8 cellular contexts compared by ENCODE assay signal in the genomic region with DNA sequence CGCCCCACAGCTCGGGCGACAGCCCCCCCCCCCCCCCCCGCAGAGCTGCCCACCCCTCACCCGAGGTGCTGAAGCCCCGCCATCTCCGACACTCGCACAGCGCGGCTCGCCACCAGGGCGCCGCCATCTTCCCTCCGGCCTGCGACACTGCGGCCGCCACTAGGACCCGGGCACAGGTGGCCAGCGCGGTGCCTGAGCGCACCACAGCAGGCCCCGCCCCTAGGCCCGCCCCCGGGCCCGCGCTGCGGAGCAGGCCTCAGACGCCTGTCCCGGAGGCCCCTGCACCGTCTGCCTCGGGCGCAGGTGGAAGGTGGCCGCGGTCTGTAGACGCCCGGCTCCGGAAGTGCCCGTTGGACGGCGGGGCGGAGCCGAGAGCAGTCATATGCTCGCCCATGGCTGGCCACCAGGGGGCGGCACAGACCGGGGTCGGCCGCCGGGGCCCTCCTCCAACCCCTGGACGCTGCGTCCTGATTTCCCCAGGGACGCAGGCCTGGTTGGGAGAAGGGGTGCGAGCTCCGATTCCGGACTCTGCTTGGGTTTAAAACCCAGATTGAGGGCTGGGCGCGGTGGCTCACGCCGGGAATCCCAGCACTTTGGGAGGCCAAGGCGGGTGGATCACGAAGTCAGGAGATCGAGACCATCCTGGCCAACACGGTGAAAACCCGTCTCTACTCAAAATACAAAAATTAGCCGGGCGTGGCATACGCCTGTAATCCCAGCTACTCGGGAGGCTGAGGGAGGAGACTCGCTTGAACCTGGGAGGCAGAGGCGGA. TPM values are rescaled to one million over a fixed set of nuclear protein-coding genes. Genes with fewer than 3 reads are reported as not detected.
DNase-seq lines count a peak whose midpoint lies in the region; ATAC-seq, FAIRE-seq and TF ChIP-seq lines count a peak whose summit lies in the region.

A gene (minus strand): TSS at position 136 of the 773 bp plus-strand sequence. CDS start 9 bp downstream, at position 127.

- H3K4me1 ChIP-seq in spleen = peaks cover 5 to 44% (median 27%) of the 10 kb centered on the region in 6 donors

- H3K36me3 ChIP-seq in bronchial epithelial cell (ENCODE audit: control insufficient read depth, insufficient read depth, low read length) = peaks cover 8% of the 10 kb centered on the region
- H3K36me3 ChIP-seq in spleen = peaks cover 0 to 36% (median 28%) of the 10 kb centered on the region in 6 donors

- TF ChIP-seq CTCF in WI38 (IDR thresholded peaks at IDR 0.05; ENCODE audit: low read depth, low read length) = peak; percentile 73
- peak; percentile 97 for TF ChIP-seq CTCF in bronchial epithelial cell (IDR thresholded peaks at IDR 0.05; ENCODE audit: insufficient read depth, low read length, severe bottlenecking)
- peak; percentile 99 to 100 (median 100) for TF ChIP-seq CTCF in spleen (IDR thresholded peaks at IDR 0.05 in 8 of 11, conservative IDR thresholded peaks at IDR 0.05 in 3 of 11)

- ATAC-seq in GM18873 (IDR thresholded peaks at IDR 0.05; ENCODE audit: low FRiP score, unreplicated experiment) = peak; percentile 72
- peak; percentile 92 for ATAC-seq in HG03139 (IDR thresholded peaks at IDR 0.05; ENCODE audit: unreplicated experiment)

- H3K4me3 ChIP-seq in WI38 (ENCODE audit: low read depth, low read length) (peak within 1 kb of the TSS; percentile 81), bronchial epithelial cell (ENCODE audit: low read depth, low read length) (peak within 1 kb of the TSS; percentile 58), spleen (peak within 1 kb of the TSS; percentile 69 to 96 (median 90))

- peak; percentile 96 for DNase-seq in AG08395 (ENCODE audit: low spot score)
- DNase-seq in NCI-H2227 (lab: John Stamatoyannopoulos, UW; ENCODE audit: unreplicated experiment) = peak; percentile 98
- DNase-seq in bronchial epithelial cell (ENCODE audit: low read depth) = peak; percentile 84
- DNase-seq in immature natural killer cell = peak; percentile 96 to 98 (median 97)
- DNase-seq in spleen = peak; percentile 99

- H3K4me1 Mint-ChIP-seq in immature natural killer cell = peaks cover 6 to 9% of the 10 kb centered on the region in 2 donors

- peak within 1 kb of the TSS; percentile 84 to 92 (median 89) for H3K4me3 Mint-ChIP-seq in immature natural killer cell

- H3K27ac ChIP-seq in spleen = peak within 1 kb of the TSS; percentile 86 to 95 (median 93)

- no peak for FAIRE-seq in bronchial epithelial cell (lab: Jason Lieb, UNC)

- intact Hi-C loops in spleen (cut with DNase I; ENCODE audit: low total_unique reads) = loop anchor here (2.0 kb wide), 1 partner anchor 100 kb away; no protein-coding TSS in a partner anchor

- no peaks in the 10 kb centered on the region for H3K36me3 Mint-ChIP-seq in immature natural killer cell

- H3K9me3 ChIP-seq in spleen = no peaks in the 10 kb centered on the region

- H3K27me3 ChIP-seq in bronchial epithelial cell (ENCODE audit: control insufficient read depth, insufficient read depth, low read length) = no peaks in the 10 kb centered on the region
- no peaks in the 10 kb centered on the region for H3K27me3 ChIP-seq in spleen (replicated peaks in 1 of 7)

- no peaks in the 10 kb centered on the region for H3K9me3 Mint-ChIP-seq in immature natural killer cell

- 3 to 17% (median 3%) methylated on average over 16 to 68 of the region's 69 CpGs for WGBS in spleen, 5 donors

- TF ChIP-seq POLR2A in spleen (IDR thresholded peaks at IDR 0.05) = peak in 1 of 3 donors; percentile 26

- H3K27ac Mint-ChIP-seq in immature natural killer cell = peak within 1 kb of the TSS; percentile 80 to 93 (median 84)

- H3K27me3 Mint-ChIP-seq in immature natural killer cell (ENCODE audit: low read depth in 3 of 3) = peaks cover 0 to 5% (median 0%) of the 10 kb centered on the region in 3 donors

RNA-seq across cellular contexts. Expression of the gene that starts here (rescaled TPM):
- total RNA-seq in bronchial epithelial cell (27.4 and 31.7 TPM in 2 replicates), spleen (10 to 100 TPM; 40.1 to 90.6 (median 74.7) TPM)
- polyA plus RNA-seq in immature natural killer cell (10 to 100 TPM; 55.9 to 67.5 (median 64.0) TPM), spleen (10 to 100 TPM; 59.3 to 90.3 (median 80.8) TPM)

Comparison
In these comparisons a context has a peak if more than half of its experiments do, and no peak if none do; other contexts are left out.
1. Peak in every context shown above with its lines: DNase-seq, ATAC-seq, H3K4me3 ChIP-seq and H3K27ac ChIP-seq.